ENCODE assay signal across 8 cellular contexts in the genomic region with DNA sequence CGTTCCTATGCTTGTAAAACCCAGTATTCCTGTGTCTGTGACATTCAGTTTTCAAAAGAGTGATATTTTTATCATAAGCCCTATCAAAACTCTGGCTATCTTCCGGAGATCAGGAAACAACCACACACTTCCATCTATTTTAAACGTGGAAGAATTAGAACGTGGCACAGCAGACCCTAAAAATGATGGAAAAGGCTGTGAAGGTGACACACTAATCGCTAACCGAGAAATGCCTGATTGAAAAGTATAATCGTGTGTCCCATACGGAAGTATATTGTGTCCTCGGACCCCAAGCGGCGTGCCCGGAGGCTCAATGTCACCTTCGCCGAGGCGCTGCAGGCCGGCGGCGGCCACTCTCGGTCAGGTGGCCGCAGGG. TPM values are rescaled to one million over a fixed set of nuclear protein-coding genes. Genes with fewer than 3 reads are reported as not detected.
DNase-seq lines count a peak whose midpoint lies in the region; ATAC-seq and TF ChIP-seq lines count a peak whose summit lies in the region.

No MANE protein-coding gene starts in this region.

- DNase-seq in NCI-H2227 (lab: John Stamatoyannopoulos, UW; ENCODE audit: unreplicated experiment) (peak; percentile 6), NCI-H2227 treated with DMSO at 0.1 percent for 48 hours (lab: John Stamatoyannopoulos, UW) (no peak), PC-3 (no peak), endothelial cell (ENCODE audit: low spot score) (no peak), epidermal melanocyte (ENCODE audit: insufficient read length, low spot score) (no peak)
- no peak for DNase-seq in stimulated activated CD4-positive, alpha-beta T cell treated with anti-CD3 and anti-CD28 coated beads, Interleukin-1b, Interleukin-23, amount 100 ng/mL, for 48 hours

- peaks cover 8% of the 10 kb centered on the region; the same call in 1 of the 2 replicates for H4K20me1 ChIP-seq in PC-3 (ENCODE audit: low read length)

- ATAC-seq in PC-3 (no peak), GM21515 (IDR thresholded peaks at IDR 0.05; ENCODE audit: unreplicated experiment) (no peak)

- H3K9me3 ChIP-seq in PC-3 (ENCODE audit: low read length) = no peaks in the 10 kb centered on the region
- H3K9me3 ChIP-seq in neuron (ENCODE audit: low read length) = no peaks in the 10 kb centered on the region

- H3K36me3 ChIP-seq in PC-3 (ENCODE audit: low read depth, low read length) (no peaks in the 10 kb centered on the region; the same call in 1 of the 2 replicates), neuron (ENCODE audit: insufficient read depth, low read length) (peaks cover 2% of the 10 kb centered on the region)

- no peaks in the 10 kb centered on the region for H3K27me3 Mint-ChIP-seq in endothelial cell (ENCODE audit: unreplicated experiment)

- no peaks in the 10 kb centered on the region for H3K9me3 Mint-ChIP-seq in endothelial cell (ENCODE audit: unreplicated experiment)

- intact Hi-C loops in PC-3 (cut with micrococcal nuclease) = loop anchor here (5.0 to 10.0 kb wide), 2 partner anchors 35 to 392 kb away; partner anchors contain the start of gene ARID3B

- peak overlapping the region; percentile 87 for H3K4me2 ChIP-seq in PC-3 (ENCODE audit: low read length)

- H3K4me3 ChIP-seq in PC-3 (ENCODE audit: low read length) = peak overlapping the region; percentile 99
- peak overlapping the region; percentile 72 for H3K4me3 ChIP-seq in neuron (ENCODE audit: low read length)

- peak overlapping the region; percentile 52 for H3K27ac ChIP-seq in PC-3 (ENCODE audit: low read length)

- H3K9me2 ChIP-seq in PC-3 (replicated peaks; ENCODE audit: low read length) = no peaks in the 10 kb centered on the region

- no peaks in the 10 kb centered on the region for H3K36me3 Mint-ChIP-seq in endothelial cell (ENCODE audit: low read depth, unreplicated experiment)

- H3F3A ChIP-seq in PC-3 (ENCODE audit: low read length, unreplicated experiment) = no peaks in the 10 kb centered on the region

- CTCF ChIA-PET in PC-3 (lab: Charles Lee) = no interaction called here

- peak overlapping the region; percentile 93 for H3K4me3 Mint-ChIP-seq in endothelial cell (ENCODE audit: unreplicated experiment)

- POLR2A ChIA-PET in PC-3 (lab: Charles Lee; ENCODE audit: unreplicated experiment) = no interaction called here

- H3K9ac ChIP-seq in PC-3 (ENCODE audit: low read length) = peak overlapping the region; percentile 92

- TF ChIP-seq CTCF in PC-3 (conservative IDR thresholded peaks at IDR 0.05; ENCODE audit: low read depth, low read length) (no peak), endothelial cell (IDR thresholded peaks at IDR 0.05; ENCODE audit: unreplicated experiment) (no peak)

- no TSS peak for BruUV-seq in PC-3 (replicated peaks; lab: Mats Ljungman, UMichigan)

- peak overlapping the region; percentile 67 for H3K27ac Mint-ChIP-seq in endothelial cell (ENCODE audit: unreplicated experiment)

- peaks cover 56% of the 10 kb centered on the region for H3K79me2 ChIP-seq in PC-3 (ENCODE audit: low read length)

- H2AFZ ChIP-seq in PC-3 (ENCODE audit: low read length) (peak overlapping the region; percentile 82), neuron (ENCODE audit: low read depth, low read length) (peak overlapping the region; percentile 36)

- H3K27me3 ChIP-seq in PC-3 (ENCODE audit: low read length) (no peaks in the 10 kb centered on the region), neuron (ENCODE audit: insufficient read depth, low read length) (no peaks in the 10 kb centered on the region)

- H3K4me1 Mint-ChIP-seq in endothelial cell (ENCODE audit: unreplicated experiment) = peaks cover 6% of the 10 kb centered on the region

- H3K4me1 ChIP-seq in PC-3 (ENCODE audit: insufficient read depth, low read length) (peaks cover 8% of the 10 kb centered on the region; the same call in 1 of the 2 replicates), neuron (ENCODE audit: insufficient read depth, low read length) (peaks cover 8% of the 10 kb centered on the region)

RNA-seq across cellular contexts. Expression of gene COX5A, which starts 0.7 kb away (rescaled TPM):
- total RNA-seq in PC-3 (2014; rRNA removed) (109 and 145 TPM in 2 replicates), endothelial cell (ENCODE audit: unreplicated experiment) (182 TPM)

RNA-seq across cellular contexts. Expression of gene RPP25, which starts 19.4 kb away (rescaled TPM):
- total RNA-seq in PC-3 (2014; rRNA removed) (6.6 and 7.1 TPM in 2 replicates), endothelial cell (ENCODE audit: unreplicated experiment) (24.0 TPM)

RNA-seq across cellular contexts. Expression of gene FAM219B, which starts 30.6 kb away (rescaled TPM):
- total RNA-seq in PC-3 (2014; rRNA removed) = 23.8 and 24.3 TPM in 2 replicates
- total RNA-seq in endothelial cell (ENCODE audit: unreplicated experiment) = 70.0 TPM

RNA-seq across cellular contexts. Expression of gene MPI, which starts 47.4 kb away (rescaled TPM):
- total RNA-seq in PC-3 (2014; rRNA removed) (30.6 and 35.2 TPM in 2 replicates), endothelial cell (ENCODE audit: unreplicated experiment) (22.2 TPM)

RNA-seq across cellular contexts. Expression of gene SCAMP5, which starts 58.1 kb away (rescaled TPM):
- total RNA-seq in PC-3 (2014; rRNA removed) (7.0 and 9.0 TPM in 2 replicates), endothelial cell (ENCODE audit: unreplicated experiment) (132 TPM)
